18 cellular contexts compared by ENCODE assay signal in genomic region chr5:39099831-39100230, GRCh38. TPM values are rescaled to one million over a fixed set of nuclear protein-coding genes. Genes with fewer than 3 reads are reported as not detected.
DNase-seq lines count a peak whose midpoint lies in the region; ATAC-seq and TF ChIP-seq lines count a peak whose summit lies in the region.
"Had no signal": no experiment of that assay in that cellular context is flagged by ENCODE, and none has a peak within 500 bp of the region (broad histone marks: within the 10 kb centered on the region; RNA-seq: fewer than 3 reads in every experiment).

No MANE protein-coding gene starts in this region.

- no peak for TF ChIP-seq POLR2A in erythroblast (IDR thresholded peaks at IDR 0.05; ENCODE audit: low read length)

- H3K27ac ChIP-seq in CD8-positive, alpha-beta memory T cell (ENCODE audit: low read depth, low read length) = no peak overlapping the region
- H3K27ac ChIP-seq: 22Rv1, RWPE1 had no signal

- DNase-seq in activated CD4-positive, alpha-beta T cell treated with anti-CD3 and anti-CD28 coated beads for 36 hours = no peak
- DNase-seq in activated CD4-positive, alpha-beta T cell treated with anti-CD3 and anti-CD28 coated beads for 48 hours = no peak
- no peak for DNase-seq in CD8-positive, alpha-beta memory T cell
- no peak for DNase-seq in activated naive CD8-positive, alpha-beta T cell treated with anti-CD3 and anti-CD28 coated beads for 36 hours
- no peak for DNase-seq in natural killer cell
- no peak for DNase-seq in erythroblast (lab: John Stamatoyannopoulos, UW)
- no peak for DNase-seq in occipital lobe (lab: John Stamatoyannopoulos, UW)
- DNase-seq in activated CD8-positive, alpha-beta T cell treated with anti-CD3 and anti-CD28 coated beads for 36 hours = no peak
- DNase-seq: C1 segment of cervical spinal cord, Calu3, DMS79 treated with DMSO at 0.1 percent for 48 hours, NCI-H1436 treated with DMSO at 0.1 percent for 48 hours, NCI-H2081, NCI-H524 had no signal

- no peak for ATAC-seq in activated CD4-positive, alpha-beta T cell treated with anti-CD3 and anti-CD28 coated beads for 36 hours
- no peak for ATAC-seq in natural killer cell
- no peak for ATAC-seq in activated CD8-positive, alpha-beta T cell treated with anti-CD3 and anti-CD28 coated beads for 36 hours
- ATAC-seq: GM23338, K562 had no signal

- H3K4me3 Mint-ChIP-seq in activated CD4-positive, alpha-beta T cell treated with anti-CD3 and anti-CD28 coated beads for 36 hours = no peak overlapping the region
- H3K4me3 Mint-ChIP-seq in CD8-positive, alpha-beta memory T cell = no peak overlapping the region
- H3K4me3 Mint-ChIP-seq in activated naive CD8-positive, alpha-beta T cell treated with anti-CD3 and anti-CD28 coated beads for 36 hours = no peak overlapping the region
- peak overlapping the region; percentile 14 for H3K4me3 Mint-ChIP-seq in natural killer cell
- no peak overlapping the region for H3K4me3 Mint-ChIP-seq in activated CD8-positive, alpha-beta T cell treated with anti-CD3 and anti-CD28 coated beads for 36 hours
- H3K4me3 Mint-ChIP-seq: GM23338 had no signal

- H3K36me3 Mint-ChIP-seq in activated CD4-positive, alpha-beta T cell treated with anti-CD3 and anti-CD28 coated beads for 36 hours (ENCODE audit: low read depth) = peaks cover 19% of the 10 kb centered on the region
- peaks cover 5 to 26% (median 13%) of the 10 kb centered on the region in 3 donors for H3K36me3 Mint-ChIP-seq in CD8-positive, alpha-beta memory T cell
- peaks cover 8% of the 10 kb centered on the region for H3K36me3 Mint-ChIP-seq in activated naive CD8-positive, alpha-beta T cell treated with anti-CD3 and anti-CD28 coated beads for 36 hours
- peaks cover 9% of the 10 kb centered on the region for H3K36me3 Mint-ChIP-seq in natural killer cell
- peaks cover 19% of the 10 kb centered on the region for H3K36me3 Mint-ChIP-seq in activated CD8-positive, alpha-beta T cell treated with anti-CD3 and anti-CD28 coated beads for 36 hours (ENCODE audit: low read depth)

- TF ChIP-seq CTCF in natural killer cell (IDR thresholded peaks at IDR 0.05) = no peak
- no peak for TF ChIP-seq CTCF in activated CD8-positive, alpha-beta T cell treated with anti-CD3 and anti-CD28 coated beads for 36 hours (IDR thresholded peaks at IDR 0.05)

- peaks cover 21% of the 10 kb centered on the region for H3K4me1 ChIP-seq in CD8-positive, alpha-beta memory T cell (ENCODE audit: insufficient read depth, low read length)

- H3K4me3 ChIP-seq in CD8-positive, alpha-beta memory T cell (ENCODE audit: low read length) = no peak overlapping the region
- H3K4me3 ChIP-seq: GM23338, K562 had no signal

- no peaks in the 10 kb centered on the region for H3K9me3 Mint-ChIP-seq in activated CD4-positive, alpha-beta T cell treated with anti-CD3 and anti-CD28 coated beads for 36 hours (ENCODE audit: low read depth)
- no peaks in the 10 kb centered on the region for H3K9me3 Mint-ChIP-seq in CD8-positive, alpha-beta memory T cell
- H3K9me3 Mint-ChIP-seq in activated naive CD8-positive, alpha-beta T cell treated with anti-CD3 and anti-CD28 coated beads for 36 hours = no peaks in the 10 kb centered on the region
- H3K9me3 Mint-ChIP-seq in natural killer cell = no peaks in the 10 kb centered on the region
- no peaks in the 10 kb centered on the region for H3K9me3 Mint-ChIP-seq in activated CD8-positive, alpha-beta T cell treated with anti-CD3 and anti-CD28 coated beads for 36 hours
- H3K9me3 Mint-ChIP-seq: GM23338 had no signal

- H3K9me3 ChIP-seq in CD8-positive, alpha-beta memory T cell (ENCODE audit: low read length) = no peaks in the 10 kb centered on the region

- H3K4me1 Mint-ChIP-seq in activated CD4-positive, alpha-beta T cell treated with anti-CD3 and anti-CD28 coated beads for 36 hours = peaks cover 33% of the 10 kb centered on the region
- peaks cover 31 to 52% (median 47%) of the 10 kb centered on the region in 3 donors for H3K4me1 Mint-ChIP-seq in CD8-positive, alpha-beta memory T cell
- peaks cover 24% of the 10 kb centered on the region for H3K4me1 Mint-ChIP-seq in activated naive CD8-positive, alpha-beta T cell treated with anti-CD3 and anti-CD28 coated beads for 36 hours
- peaks cover 27% of the 10 kb centered on the region in 2 donors for H3K4me1 Mint-ChIP-seq in natural killer cell
- peaks cover 27% of the 10 kb centered on the region for H3K4me1 Mint-ChIP-seq in activated CD8-positive, alpha-beta T cell treated with anti-CD3 and anti-CD28 coated beads for 36 hours (ENCODE audit: low read depth)
- H3K4me1 Mint-ChIP-seq: GM23338 had no signal

- CTCF ChIA-PET in activated CD4-positive, alpha-beta T cell treated with anti-CD3 and anti-CD28 coated beads for 36 hours (lab: Charles Lee) = interaction anchor here (1.1 kb wide), 1 partner anchor 196 kb away, joined by 3 read pairs; no protein-coding TSS in a partner anchor
- CTCF ChIA-PET in CD8-positive, alpha-beta memory T cell (lab: Charles Lee) = interaction anchor here (1.5 to 2.0 kb wide), 2 partner anchors 19 to 24 kb away, joined by 3 to 5 read pairs; no protein-coding TSS in a partner anchor
- CTCF ChIA-PET in activated CD8-positive, alpha-beta T cell treated with anti-CD3 and anti-CD28 coated beads for 36 hours (lab: Charles Lee) = interaction anchor here (1.5 to 3.0 kb wide), 2 partner anchors 19 to 21 kb away, joined by 5 to 15 read pairs; no protein-coding TSS in a partner anchor

- H3K27me3 ChIP-seq in CD8-positive, alpha-beta memory T cell (ENCODE audit: insufficient read depth, low read length, poor library complexity, severe bottlenecking) = no peaks in the 10 kb centered on the region

- peak overlapping the region; percentile 29 for H3K27ac Mint-ChIP-seq in activated CD4-positive, alpha-beta T cell treated with anti-CD3 and anti-CD28 coated beads for 36 hours
- H3K27ac Mint-ChIP-seq in CD8-positive, alpha-beta memory T cell = peak overlapping the region in 7 of 8 donors; percentile 8 to 94 (median 83)
- H3K27ac Mint-ChIP-seq in activated naive CD8-positive, alpha-beta T cell treated with anti-CD3 and anti-CD28 coated beads for 36 hours = peak overlapping the region; percentile 6
- peak overlapping the region; percentile 74 to 79 for H3K27ac Mint-ChIP-seq in natural killer cell
- no peak overlapping the region for H3K27ac Mint-ChIP-seq in activated CD8-positive, alpha-beta T cell treated with anti-CD3 and anti-CD28 coated beads for 36 hours
- H3K27ac Mint-ChIP-seq: GM23338 had no signal

- peaks cover 14% of the 10 kb centered on the region for H3K36me3 ChIP-seq in CD8-positive, alpha-beta memory T cell (ENCODE audit: insufficient read depth, low read length)

- intact Hi-C loops in activated CD4-positive, alpha-beta T cell treated with anti-CD3 and anti-CD28 coated beads for 36 hours (cut with DNase I, micrococcal nuclease) = no loop called here
- intact Hi-C loops in natural killer cell (cut with micrococcal nuclease) = no loop called here
- intact Hi-C loops in activated CD8-positive, alpha-beta T cell treated with anti-CD3 and anti-CD28 coated beads for 36 hours (cut with micrococcal nuclease) = no loop called here

- no peaks in the 10 kb centered on the region for H3K27me3 Mint-ChIP-seq in activated CD4-positive, alpha-beta T cell treated with anti-CD3 and anti-CD28 coated beads for 36 hours
- peaks cover 0 to 4% of the 10 kb centered on the region in 2 donors for H3K27me3 Mint-ChIP-seq in CD8-positive, alpha-beta memory T cell
- no peaks in the 10 kb centered on the region for H3K27me3 Mint-ChIP-seq in activated naive CD8-positive, alpha-beta T cell treated with anti-CD3 and anti-CD28 coated beads for 36 hours
- no peaks in the 10 kb centered on the region for H3K27me3 Mint-ChIP-seq in natural killer cell (ENCODE audit: low read depth in 2 of 2)
- no peaks in the 10 kb centered on the region for H3K27me3 Mint-ChIP-seq in activated CD8-positive, alpha-beta T cell treated with anti-CD3 and anti-CD28 coated beads for 36 hours

- POLR2A ChIA-PET in activated CD4-positive, alpha-beta T cell treated with anti-CD3 and anti-CD28 coated beads for 36 hours (lab: Charles Lee) = no interaction called here
- POLR2A ChIA-PET in CD8-positive, alpha-beta memory T cell (lab: Charles Lee) = no interaction called here
- POLR2A ChIA-PET in activated CD8-positive, alpha-beta T cell treated with anti-CD3 and anti-CD28 coated beads for 36 hours (lab: Charles Lee) = no interaction called here

RNA-seq across cellular contexts. Expression of gene RICTOR, which starts 25.6 kb away (rescaled TPM):
- total RNA-seq in activated CD4-positive, alpha-beta T cell treated with anti-CD3 and anti-CD28 coated beads for 36 hours = 10 to 100 TPM; 23.2 to 28.5 TPM
- total RNA-seq in CD8-positive, alpha-beta memory T cell = 10 to 100 TPM; 32.0 to 32.9 TPM
- polyA plus RNA-seq in CD8-positive, alpha-beta memory T cell = 12.1 TPM
- 10 to 100 TPM; 19.7 to 21.5 TPM for total RNA-seq in activated naive CD8-positive, alpha-beta T cell treated with anti-CD3 and anti-CD28 coated beads for 36 hours
- 100 to 1,000 TPM; 103 to 105 (median 103) TPM for total RNA-seq in natural killer cell
- total RNA-seq in occipital lobe = 87.3 TPM
- total RNA-seq in activated CD8-positive, alpha-beta T cell treated with anti-CD3 and anti-CD28 coated beads for 36 hours = 10 to 100 TPM; 23.9 to 26.1 TPM
